ENCODE assay signal across 8 cellular contexts in the genomic region with DNA sequence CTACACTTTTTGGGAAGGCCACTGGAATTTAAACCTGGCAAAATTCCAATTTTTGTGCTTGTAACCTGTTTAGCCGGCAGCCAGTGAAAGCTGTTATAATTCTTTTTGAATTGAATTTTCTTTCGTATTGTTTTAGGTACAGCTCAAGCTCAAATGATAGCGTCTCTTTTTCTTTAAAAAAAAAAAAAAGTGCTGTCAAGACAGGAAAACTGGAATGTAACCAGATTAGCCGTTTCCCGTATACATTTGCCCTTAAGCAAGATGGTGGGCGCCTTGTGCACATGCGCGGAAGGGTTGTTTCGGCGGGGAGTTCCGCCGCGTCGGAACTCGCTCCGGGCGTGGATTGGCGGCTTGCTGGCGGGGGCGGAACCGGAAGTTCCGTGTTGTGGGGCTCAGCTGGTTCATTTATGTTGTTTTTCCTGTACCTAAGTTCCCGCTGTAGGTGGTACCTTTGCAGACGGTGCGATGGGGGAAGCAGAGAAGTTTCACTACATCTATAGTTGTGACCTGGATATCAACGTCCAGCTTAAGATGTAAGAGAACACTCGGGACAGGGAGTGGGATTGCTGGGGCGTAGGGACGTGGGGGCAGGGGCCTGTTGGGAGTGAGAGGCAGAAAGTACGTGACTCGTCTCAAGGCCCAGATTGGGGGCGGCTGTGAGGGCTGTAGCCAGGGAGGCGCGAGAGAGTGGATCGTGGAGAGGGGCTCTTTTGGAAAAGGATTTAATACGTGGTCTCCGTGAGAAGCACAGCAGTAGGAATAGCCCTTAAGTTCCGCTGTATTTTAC. TPM values are rescaled to one million over a fixed set of nuclear protein-coding genes. Genes with fewer than 3 reads are reported as not detected.
DNase-seq lines count a peak whose midpoint lies in the region; ATAC-seq, FAIRE-seq and TF ChIP-seq lines count a peak whose summit lies in the region.

Gene PIK3C3 (plus strand): TSS at position 408 of the 787 bp plus-strand sequence. CDS start 58 bp downstream, at position 466.

- peak within 1 kb of the TSS; percentile 79 for H3K9ac ChIP-seq in rectal smooth muscle tissue (ENCODE audit: low read length)

- peak; percentile 99 for FAIRE-seq in GM18507 (lab: Jason Lieb, UNC)

- H3K4me1 ChIP-seq in rectal smooth muscle tissue (ENCODE audit: control insufficient read depth, insufficient read depth, low read length) (peaks cover 4% of the 10 kb centered on the region), aorta (ENCODE audit: control insufficient read depth in 1 of 2, insufficient read depth in 2 of 2, low read length in 2 of 2) (no peaks in the 10 kb centered on the region)

- 0 to 1% methylated on average over 38 of the region's 38 CpGs for WGBS in aorta, 2 donors

- in situ Hi-C loops in astrocyte of the cerebellum (cut with HindIII; ENCODE audit: low sequenced_read_pairs): no loop called here

- DNase-seq in GM18507 (ENCODE audit: extremely low spot score, insufficient read length, low read depth): peak; percentile 78
- DNase-seq in NCI-H2029 treated with DMSO at 0.1 percent for 48 hours (lab: John Stamatoyannopoulos, UW): peak; percentile 73
- peak; percentile 96 for DNase-seq in T-helper 9 cell
- peak; percentile 98 for DNase-seq in astrocyte of the cerebellum (ENCODE audit: low read depth)
- DNase-seq in hepatic stellate cell (ENCODE audit: low spot score): peak; percentile 84
- peak; percentile 98 to 100 for DNase-seq in aorta

- intact Hi-C loops in aorta (cut with DNase I): no loop called here

- H3K27me3 ChIP-seq in rectal smooth muscle tissue (ENCODE audit: control insufficient read depth, insufficient read depth, low read length) (no peaks in the 10 kb centered on the region), aorta (ENCODE audit: control insufficient read depth in 1 of 2, insufficient read depth in 2 of 2, low read length in 1 of 2) (no peaks in the 10 kb centered on the region)

- no peaks in the 10 kb centered on the region for H3K9me3 ChIP-seq in aorta (ENCODE audit: control insufficient read depth, low read length)

- H3K27ac ChIP-seq in rectal smooth muscle tissue (ENCODE audit: low read depth, low read length) (peak within 1 kb of the TSS; percentile 67), aorta (ENCODE audit: low read depth in 1 of 2, low read length in 2 of 2) (peak within 1 kb of the TSS in 1 of 2 donors; percentile 9)

- ATAC-seq in HG02981 (IDR thresholded peaks at IDR 0.05; ENCODE audit: unreplicated experiment) (peak; percentile 97), aorta (ENCODE audit: low FRiP score) (peak; percentile 100)

- H3K4me3 ChIP-seq in astrocyte of the cerebellum (ENCODE audit: low read depth, low read length) (peak within 1 kb of the TSS; percentile 71), rectal smooth muscle tissue (ENCODE audit: low read length) (peak within 1 kb of the TSS; percentile 94), aorta (ENCODE audit: low read length in 2 of 2) (peak within 1 kb of the TSS; percentile 31 to 97)

- H3K36me3 ChIP-seq in rectal smooth muscle tissue (ENCODE audit: control insufficient read depth, insufficient read depth, low read length) (no peaks in the 10 kb centered on the region), aorta (ENCODE audit: control insufficient read depth in 1 of 2, insufficient read depth in 2 of 2, low read length in 1 of 2) (no peaks in the 10 kb centered on the region)

- no peak for TF ChIP-seq CTCF in astrocyte of the cerebellum (IDR thresholded peaks at IDR 0.05; ENCODE audit: low read depth, low read length, missing control alignments)

RNA-seq across cellular contexts. Expression of gene PIK3C3, which starts in this region (rescaled TPM):
- 10 to 100 TPM; 63.5 to 63.9 TPM for total RNA-seq in aorta
- polyA plus RNA-seq in aorta: 10 to 100 TPM; 20.0 to 35.5 TPM
